Comparison of ENCODE assay signal across 23 cellular contexts in the genomic region with DNA sequence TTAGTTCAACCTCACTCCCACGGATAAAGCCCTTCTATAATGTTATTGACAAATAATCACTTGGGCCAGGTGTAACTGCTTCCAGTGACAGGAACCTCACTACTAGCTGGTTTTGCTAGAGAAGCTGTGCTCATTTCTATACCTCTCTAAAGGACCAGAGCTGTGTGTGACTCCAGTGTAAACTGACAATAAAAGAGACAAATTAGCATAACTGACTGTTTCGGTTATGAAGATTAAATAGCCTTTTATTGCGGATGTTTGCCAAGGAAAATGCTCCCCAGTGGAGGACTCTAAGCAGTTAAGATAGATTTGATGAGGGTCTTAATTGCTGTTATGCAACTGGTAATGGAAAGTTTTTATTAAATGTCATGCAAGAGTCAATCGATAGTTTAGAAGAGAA.
DNase-seq lines count a peak whose midpoint lies in the region; ATAC-seq, FAIRE-seq and TF ChIP-seq lines count a peak whose summit lies in the region.
"Had no signal": no experiment of that assay in that cellular context is flagged by ENCODE, and none has a peak within 500 bp of the region (broad histone marks: within the 10 kb centered on the region; RNA-seq: fewer than 3 reads in every experiment).

No MANE protein-coding gene starts in this region.

- H3K27ac Mint-ChIP-seq in activated T-cell treated with anti-CD3 and anti-CD28 coated beads, Interleukin-2, amount 50 U/mL, for 72 hours = no peak overlapping the region
- H3K27ac Mint-ChIP-seq: CD4-positive, CD25-positive, alpha-beta regulatory T cell; T-helper 2 cell treated with Interferon-gamma antibody and Interleukin-4, amounts not matched to agents 5 μg/mL and 100 μg/mL, for 36 hours had no signal

- no peaks in the 10 kb centered on the region for H3K9me3 ChIP-seq in WERI-Rb-1 (ENCODE audit: severe bottlenecking)
- no peaks in the 10 kb centered on the region for H3K9me3 ChIP-seq in breast epithelium
- H3K9me3 ChIP-seq: SK-N-SH had no signal

- H3K4me3 Mint-ChIP-seq in activated T-cell treated with anti-CD3 and anti-CD28 coated beads, Interleukin-2, amount 50 U/mL, for 72 hours = no peak overlapping the region
- H3K4me3 Mint-ChIP-seq: CD4-positive, CD25-positive, alpha-beta regulatory T cell; T-helper 2 cell treated with Interferon-gamma antibody and Interleukin-4, amounts not matched to agents 5 μg/mL and 100 μg/mL, for 36 hours had no signal

- H3K4me1 ChIP-seq in breast epithelium = no peaks in the 10 kb centered on the region

- no peaks in the 10 kb centered on the region for H3K4me1 Mint-ChIP-seq in activated T-cell treated with anti-CD3 and anti-CD28 coated beads, Interleukin-2, amount 50 U/mL, for 72 hours (ENCODE audit: low read depth)
- H3K4me1 Mint-ChIP-seq: CD4-positive, CD25-positive, alpha-beta regulatory T cell had no signal

- H3K36me3 ChIP-seq in WERI-Rb-1 (no peaks in the 10 kb centered on the region), breast epithelium (no peaks in the 10 kb centered on the region)

- H3K9me3 Mint-ChIP-seq in activated T-cell treated with anti-CD3 and anti-CD28 coated beads, Interleukin-2, amount 50 U/mL, for 72 hours = no peaks in the 10 kb centered on the region
- H3K9me3 Mint-ChIP-seq: T-helper 2 cell treated with Interferon-gamma antibody and Interleukin-4, amounts not matched to agents 5 μg/mL and 100 μg/mL, for 36 hours had no signal

- TF ChIP-seq POLR2A in breast epithelium (IDR thresholded peaks at IDR 0.05) = no peak

- peaks cover 0 to 2% of the 10 kb centered on the region in 2 donors for H3K36me3 Mint-ChIP-seq in activated T-cell treated with anti-CD3 and anti-CD28 coated beads, Interleukin-2, amount 50 U/mL, for 72 hours (ENCODE audit: insufficient read depth in 2 of 2)
- H3K36me3 Mint-ChIP-seq: CD4-positive, CD25-positive, alpha-beta regulatory T cell had no signal

- H3K27me3 ChIP-seq in WERI-Rb-1 (ENCODE audit: insufficient read depth, low read depth, severe bottlenecking) (no peaks in the 10 kb centered on the region), breast epithelium (no peaks in the 10 kb centered on the region)

- TF ChIP-seq CTCF in D721Med (IDR thresholded peaks at IDR 0.05; ENCODE audit: insufficient read depth, missing control alignments) = no peak
- no peak for TF ChIP-seq CTCF in WERI-Rb-1 (IDR thresholded peaks at IDR 0.05; ENCODE audit: low read depth, low read length)
- no peak for TF ChIP-seq CTCF in breast epithelium (IDR thresholded peaks at IDR 0.05)

- H3K27me3 Mint-ChIP-seq in activated T-cell treated with anti-CD3 and anti-CD28 coated beads, Interleukin-2, amount 50 U/mL, for 72 hours (ENCODE audit: low read depth) = no peaks in the 10 kb centered on the region
- H3K27me3 Mint-ChIP-seq: CD4-positive, CD25-positive, alpha-beta regulatory T cell had no signal

- no peak for ATAC-seq in activated T-cell treated with anti-CD3 and anti-CD28 coated beads, Interleukin-2, amount 50 U/mL, for 72 hours (replicated peaks in 1 of 2)
- ATAC-seq: HCT116, Panc1 had no signal

- DNase-seq in D721Med (ENCODE audit: insufficient read length, low spot score) (no peak), DMS153 treated with DMSO at 0.1 percent for 48 hours (lab: John Stamatoyannopoulos, UW; ENCODE audit: unreplicated experiment) (peak; percentile 28), NCI-H1930 (lab: John Stamatoyannopoulos, UW) (peak; percentile 92 to 94), NCI-H748 (lab: John Stamatoyannopoulos, UW; ENCODE audit: unreplicated experiment) (peak; percentile 89), WERI-Rb-1 (no peak), breast epithelium (ENCODE audit: low spot score in 2 of 2) (no peak)
- no peak for DNase-seq in activated T-cell treated with anti-CD3 and anti-CD28 coated beads, Interleukin-2, amount 50 U/mL, for 72 hours
- DNase-seq: CD4-positive, CD25-positive, alpha-beta regulatory T cell; KG1; NCI-H1436 treated with DMSO at 0.1 percent for 48 hours; NCI-H2081 treated with DMSO at 0.1 percent for 48 hours; NCI-H226; NCI-H510A treated with DMSO at 0.1 percent for 48 hours; NK-92 treated with Interleukin-12 subunit alpha and Interleukin-12 subunit beta, amount 100 ng/mL, for 24 hours; SIG-M5; SK-N-SH had no signal

- H3K27ac ChIP-seq in WERI-Rb-1 (no peak overlapping the region), breast epithelium (no peak overlapping the region)

- no peak overlapping the region for H3K4me3 ChIP-seq in WERI-Rb-1 (ENCODE audit: low read depth, low read length)
- no peak overlapping the region for H3K4me3 ChIP-seq in breast epithelium

- intact Hi-C loops in breast epithelium (cut with DNase I; ENCODE audit: low total_unique reads) = no loop called here

- FAIRE-seq in D721Med (lab: Jason Lieb, UNC) = peak; percentile 71
- FAIRE-seq: G401.6, GM12892, H1, HTR-8/SVneo had no signal

Comparison
In these comparisons a context has a peak if more than half of its experiments do, and no peak if none do; other contexts are left out.
1. DNase-seq: peak in DMS153 treated with DMSO at 0.1 percent for 48 hours (single experiment), NCI-H1930 (2 of 2) and NCI-H748 (single experiment); none in D721Med (single experiment), WERI-Rb-1 (single experiment), activated T-cell treated with anti-CD3 and anti-CD28 coated beads, Interleukin-2, amount 50 U/mL, for 72 hours (0 of 2) and breast epithelium (0 of 2).